In genomic region chr6:35139924-35140524, GRCh38 we compare ENCODE assay signal across 8 cellular contexts. TPM values are rescaled to one million over a fixed set of nuclear protein-coding genes. Genes with fewer than 3 reads are reported as not detected.
DNase-seq lines count a peak whose midpoint lies in the region; ATAC-seq, FAIRE-seq and TF ChIP-seq lines count a peak whose summit lies in the region.

No MANE protein-coding gene starts in this region.

- H3K4me3 ChIP-seq in BJ (ENCODE audit: low read depth, low read length) (no peak overlapping the region), H7 (ENCODE audit: insufficient read depth, low read depth, low read length) (no peak overlapping the region), thoracic aorta (no peak overlapping the region)

- FAIRE-seq in endometrium (lab: Jason Lieb, UNC): peak; percentile 94

- peaks cover 0 to 14% of the 10 kb centered on the region in 2 donors for H3K4me1 ChIP-seq in thoracic aorta (ENCODE audit: control insufficient read depth in 1 of 2, low read depth in 2 of 2)

- H3K27ac ChIP-seq in thoracic aorta: no peak overlapping the region

- POLR2A ChIA-PET in BJ (lab: Charles Lee): no interaction called here

- DNase-seq in BJ (ENCODE audit: low read depth) (no peak), H7 (peak; percentile 70), NCI-H526 treated with DMSO at 0.1 percent for 48 hours (lab: John Stamatoyannopoulos, UW) (peak; percentile 14), mucosa of gallbladder (ENCODE audit: low spot score) (peak; percentile 52), thoracic aorta (ENCODE audit: low spot score) (no peak)
- peak; percentile 30 for DNase-seq in activated CD4-positive, alpha-beta T cell treated with anti-CD3 and anti-CD28 coated beads, Interleukin-2, amount 50 U/mL, for 1 hour

- no peaks in the 10 kb centered on the region for H3K9me3 ChIP-seq in thoracic aorta

- CTCF ChIA-PET in BJ (lab: Yijun Ruan, JAX): interaction anchor here (0.6 to 3.6 kb wide), 50 partner anchors 8 to 977 kb away, joined by 3 to 103 read pairs (median 4); partner anchors contain the start of genes ANKS1A, BLTP3A, SCUBE3 and TAF11

- no peaks in the 10 kb centered on the region for H3K36me3 ChIP-seq in BJ (ENCODE audit: control insufficient read depth, insufficient read depth, low read length)
- no peaks in the 10 kb centered on the region for H3K36me3 ChIP-seq in H7 (replicated peaks; ENCODE audit: control insufficient read depth, insufficient read depth, low read length)
- no peaks in the 10 kb centered on the region for H3K36me3 ChIP-seq in thoracic aorta

- ATAC-seq in thoracic aorta (ENCODE audit: insufficient number of reproducible peaks, low FRiP score, low read depth): no peak
- no peak for ATAC-seq in GM18498 (IDR thresholded peaks at IDR 0.05; ENCODE audit: unreplicated experiment)

- TF ChIP-seq CTCF in BJ (IDR thresholded peaks at IDR 0.05; ENCODE audit: insufficient read depth, low read depth, low read length) (peak; percentile 74), thoracic aorta (IDR thresholded peaks at IDR 0.05) (peak; percentile 83)

- no peaks in the 10 kb centered on the region for H3K27me3 ChIP-seq in BJ (ENCODE audit: control insufficient read depth, insufficient read depth, low read length)
- peaks cover 4% of the 10 kb centered on the region; the same call in 1 of the 2 replicates for H3K27me3 ChIP-seq in H7 (ENCODE audit: control insufficient read depth, insufficient read depth, low read length)
- no peaks in the 10 kb centered on the region for H3K27me3 ChIP-seq in thoracic aorta (replicated peaks; ENCODE audit: insufficient read depth)

RNA-seq across cellular contexts. Expression of gene TCP11, which starts 1.1 kb away (rescaled TPM):
- 0.13 and 0.23 TPM in 2 replicates for polyA plus RNA-seq in BJ (2011; rRNA removed)
- 0.10 and 0.24 TPM in 2 replicates for polyA minus RNA-seq in BJ (2011; rRNA and poly(A)+ RNA removed)
- 0.31 TPM in 1 of 2 replicates, not detected in the other for total RNA-seq in H7 (2014; rRNA removed; shearing (Covaris generic))
- total RNA-seq in mucosa of gallbladder (not detected), thoracic aorta (not detected)

Comparison
In these comparisons a context has a peak if more than half of its experiments do, and no peak if none do; other contexts are left out.
1. DNase-seq: peak in H7 (single experiment), NCI-H526 treated with DMSO at 0.1 percent for 48 hours (single experiment), activated CD4-positive, alpha-beta T cell treated with anti-CD3 and anti-CD28 coated beads, Interleukin-2, amount 50 U/mL, for 1 hour (single experiment) and mucosa of gallbladder (single experiment); none in BJ (single experiment) and thoracic aorta (single experiment).